In the genomic region with DNA sequence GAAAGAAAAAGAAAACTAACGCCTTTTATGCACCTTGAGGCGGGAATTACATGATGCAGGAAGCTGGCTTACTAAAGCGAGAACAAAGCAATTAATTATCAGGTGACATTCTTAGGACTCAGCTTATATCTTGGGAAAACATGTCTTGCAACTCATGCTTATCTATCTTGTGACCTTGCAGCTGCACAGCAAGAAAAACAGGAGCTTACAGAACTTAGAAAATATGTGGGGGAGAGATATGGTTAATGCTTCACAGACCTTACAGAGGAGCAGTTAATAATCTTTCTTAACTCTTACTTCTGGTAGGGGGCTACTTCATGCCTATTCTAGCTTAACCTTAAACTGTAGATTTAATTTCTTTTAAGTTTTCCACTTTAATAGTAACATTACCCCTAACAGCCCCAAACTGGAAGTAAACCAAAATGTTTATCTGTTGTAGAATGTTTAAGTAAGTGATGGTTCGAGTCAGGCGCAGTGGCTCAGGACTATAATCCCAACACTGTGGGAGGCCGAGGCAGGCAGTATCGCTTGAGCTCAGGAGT, we compare ENCODE assay signal across 32 cellular contexts. TPM values are rescaled to one million over a fixed set of nuclear protein-coding genes. Genes with fewer than 3 reads are reported as not detected.
"Had no signal": no experiment of that assay in that cellular context is flagged by ENCODE, and none has a peak within 500 bp of the region (broad histone marks: within the 10 kb centered on the region; RNA-seq: fewer than 3 reads in every experiment).

No MANE protein-coding gene starts in this region.

- H3K4me3 Mint-ChIP-seq: activated CD4-positive, alpha-beta T cell treated with anti-CD3 and anti-CD28 coated beads, Interleukin-2, amount 10 ng/mL, durations not matched to agents 7 days and 5 days; activated CD8-positive, alpha-beta T cell treated with anti-CD3 and anti-CD28 coated beads, Interleukin-2, amount 10 ng/mL, durations not matched to agents 7 days and 5 days; activated naive CD8-positive, alpha-beta T cell; activated T-helper 1 cell treated with anti-CD3 and anti-CD28 coated beads, Interleukin-12 subunit alpha, Interleukin-12 subunit beta, Interleukin-2, Interleukin-4 antibody, amounts not matched to agents 30 ng/mL and 10 ng/mL and 1 ng/mL, durations not matched to agents 14 hours and 24 hours and 36 hours; nephron had no signal

- DNase-seq: activated CD4-positive, alpha-beta T cell treated with anti-CD3 and anti-CD28 coated beads, Interleukin-2, amount 10 ng/mL, durations not matched to agents 7 days and 5 days; activated CD8-positive, alpha-beta T cell treated with anti-CD3 and anti-CD28 coated beads, Interleukin-2, amount 10 ng/mL, durations not matched to agents 7 days and 5 days; activated gamma-delta T cell treated with Interleukin-2 at 50 U/mL for 16 hours; adrenal gland; central memory CD4-positive, alpha-beta T cell; dermis blood vessel endothelial cell; effector CD8-positive, alpha-beta T cell; glutamatergic neuron; hypothalamus; islet precursor cell; left colon; mesenchymal stem cell; right cardiac atrium; stimulated activated CD4-positive, alpha-beta T cell treated with anti-CD3 and anti-CD28 coated beads, Interleukin-4, amount 100 ng/mL, for 24 hours; stimulated activated naive CD4-positive, alpha-beta T cell treated with Interleukin-2 at 50 U/mL for 16 hours; T-helper 9 cell; thyroid gland had no signal

- H3K4me1 Mint-ChIP-seq: activated CD4-positive, alpha-beta T cell treated with anti-CD3 and anti-CD28 coated beads, Interleukin-2, amount 10 ng/mL, durations not matched to agents 7 days and 5 days; nephron had no signal

- H3K27ac Mint-ChIP-seq: activated CD4-positive, alpha-beta T cell treated with anti-CD3 and anti-CD28 coated beads, Interleukin-2, amount 10 ng/mL, durations not matched to agents 7 days and 5 days; activated CD8-positive, alpha-beta T cell treated with anti-CD3 and anti-CD28 coated beads, Interleukin-2, amount 10 ng/mL, durations not matched to agents 7 days and 5 days; activated naive CD8-positive, alpha-beta T cell; activated T-helper 1 cell treated with anti-CD3 and anti-CD28 coated beads, Interleukin-12 subunit alpha, Interleukin-12 subunit beta, Interleukin-2, Interleukin-4 antibody, amounts not matched to agents 30 ng/mL and 10 ng/mL and 1 ng/mL, durations not matched to agents 14 hours and 24 hours and 36 hours; nephron had no signal

- H3K9me3 Mint-ChIP-seq: activated CD4-positive, alpha-beta T cell treated with anti-CD3 and anti-CD28 coated beads, Interleukin-2, amount 10 ng/mL, durations not matched to agents 7 days and 5 days; activated T-helper 1 cell treated with anti-CD3 and anti-CD28 coated beads, Interleukin-12 subunit alpha, Interleukin-12 subunit beta, Interleukin-2, Interleukin-4 antibody, amounts not matched to agents 30 ng/mL and 10 ng/mL and 1 ng/mL, durations not matched to agents 14 hours and 24 hours and 36 hours had no signal

- ATAC-seq: activated CD4-positive, CD25-positive, alpha-beta regulatory T cell treated with anti-CD3 and anti-CD28 coated beads, Interleukin-2, amount 50 U/mL, for 24 hours; activated CD8-positive, alpha-beta T cell treated with anti-CD3 and anti-CD28 coated beads, Interleukin-2, amount 10 ng/mL, durations not matched to agents 7 days and 5 days; left colon; right cardiac atrium had no signal

- H3K36me3 Mint-ChIP-seq: activated naive CD8-positive, alpha-beta T cell had no signal

RNA-seq across cellular contexts. Expression of a gene that starts 13.2 kb away (rescaled TPM):
- total RNA-seq: activated CD4-positive, alpha-beta T cell treated with anti-CD3 and anti-CD28 coated beads, Interleukin-2, amount 10 ng/mL, durations not matched to agents 7 days and 5 days; activated CD8-positive, alpha-beta T cell treated with anti-CD3 and anti-CD28 coated beads, Interleukin-2, amount 10 ng/mL, durations not matched to agents 7 days and 5 days; activated T-helper 1 cell treated with anti-CD3 and anti-CD28 coated beads, Interleukin-12 subunit alpha, Interleukin-12 subunit beta, Interleukin-2, Interleukin-4 antibody, amounts not matched to agents 30 ng/mL and 10 ng/mL and 1 ng/mL, durations not matched to agents 14 hours and 24 hours and 36 hours; adrenal gland; ascending aorta; dermis blood vessel endothelial cell; endothelial cell of umbilical vein; esophagus muscularis mucosa; frontal cortex; left colon; lower leg skin; myocyte; pulmonary artery endothelial cell; right cardiac atrium; subcutaneous adipose tissue; T-helper 1 cell treated with Interleukin-12 subunit alpha and Interleukin-12 subunit beta and Interleukin-4 antibody, amounts not matched to agents 30 ng/mL and 1 ng/mL, for 36 hours; thyroid gland; urinary bladder had no signal
- polyA plus RNA-seq: adrenal gland, endothelial cell of umbilical vein, right cardiac atrium, urinary bladder had no signal

RNA-seq across cellular contexts. Expression of a gene that starts 38.9 kb away (rescaled TPM):
- total RNA-seq: activated CD4-positive, alpha-beta T cell treated with anti-CD3 and anti-CD28 coated beads, Interleukin-2, amount 10 ng/mL, durations not matched to agents 7 days and 5 days; activated CD8-positive, alpha-beta T cell treated with anti-CD3 and anti-CD28 coated beads, Interleukin-2, amount 10 ng/mL, durations not matched to agents 7 days and 5 days; activated T-helper 1 cell treated with anti-CD3 and anti-CD28 coated beads, Interleukin-12 subunit alpha, Interleukin-12 subunit beta, Interleukin-2, Interleukin-4 antibody, amounts not matched to agents 30 ng/mL and 10 ng/mL and 1 ng/mL, durations not matched to agents 14 hours and 24 hours and 36 hours; adrenal gland; ascending aorta; dermis blood vessel endothelial cell; endothelial cell of umbilical vein; esophagus muscularis mucosa; frontal cortex; left colon; lower leg skin; mononuclear cell; myocyte; pulmonary artery endothelial cell; right cardiac atrium; subcutaneous adipose tissue; T-helper 1 cell treated with Interleukin-12 subunit alpha and Interleukin-12 subunit beta and Interleukin-4 antibody, amounts not matched to agents 30 ng/mL and 1 ng/mL, for 36 hours; thyroid gland; urinary bladder had no signal
- polyA plus RNA-seq: adrenal gland, endothelial cell of umbilical vein, right cardiac atrium, urinary bladder had no signal

RNA-seq across cellular contexts. Expression of a gene that starts 46.0 kb away (rescaled TPM):
- total RNA-seq: activated CD4-positive, alpha-beta T cell treated with anti-CD3 and anti-CD28 coated beads, Interleukin-2, amount 10 ng/mL, durations not matched to agents 7 days and 5 days; activated CD8-positive, alpha-beta T cell treated with anti-CD3 and anti-CD28 coated beads, Interleukin-2, amount 10 ng/mL, durations not matched to agents 7 days and 5 days; activated T-helper 1 cell treated with anti-CD3 and anti-CD28 coated beads, Interleukin-12 subunit alpha, Interleukin-12 subunit beta, Interleukin-2, Interleukin-4 antibody, amounts not matched to agents 30 ng/mL and 10 ng/mL and 1 ng/mL, durations not matched to agents 14 hours and 24 hours and 36 hours; adrenal gland; ascending aorta; dermis blood vessel endothelial cell; endothelial cell of umbilical vein; esophagus muscularis mucosa; frontal cortex; left colon; lower leg skin; mononuclear cell; myocyte; pulmonary artery endothelial cell; right cardiac atrium; subcutaneous adipose tissue; T-helper 1 cell treated with Interleukin-12 subunit alpha and Interleukin-12 subunit beta and Interleukin-4 antibody, amounts not matched to agents 30 ng/mL and 1 ng/mL, for 36 hours; thyroid gland; urinary bladder had no signal
- polyA plus RNA-seq: adrenal gland, endothelial cell of umbilical vein, right cardiac atrium, urinary bladder had no signal

RNA-seq across cellular contexts. Expression of a gene that starts 51.3 kb away (rescaled TPM):
- total RNA-seq: activated CD4-positive, alpha-beta T cell treated with anti-CD3 and anti-CD28 coated beads, Interleukin-2, amount 10 ng/mL, durations not matched to agents 7 days and 5 days; activated CD8-positive, alpha-beta T cell treated with anti-CD3 and anti-CD28 coated beads, Interleukin-2, amount 10 ng/mL, durations not matched to agents 7 days and 5 days; activated T-helper 1 cell treated with anti-CD3 and anti-CD28 coated beads, Interleukin-12 subunit alpha, Interleukin-12 subunit beta, Interleukin-2, Interleukin-4 antibody, amounts not matched to agents 30 ng/mL and 10 ng/mL and 1 ng/mL, durations not matched to agents 14 hours and 24 hours and 36 hours; adrenal gland; ascending aorta; dermis blood vessel endothelial cell; endothelial cell of umbilical vein; esophagus muscularis mucosa; frontal cortex; left colon; lower leg skin; mononuclear cell; myocyte; pulmonary artery endothelial cell; right cardiac atrium; subcutaneous adipose tissue; T-helper 1 cell treated with Interleukin-12 subunit alpha and Interleukin-12 subunit beta and Interleukin-4 antibody, amounts not matched to agents 30 ng/mL and 1 ng/mL, for 36 hours; thyroid gland; urinary bladder had no signal
- polyA plus RNA-seq: adrenal gland, endothelial cell of umbilical vein, right cardiac atrium, urinary bladder had no signal
